Comparison of ENCODE assay signal across 14 cellular contexts in the genomic region with DNA sequence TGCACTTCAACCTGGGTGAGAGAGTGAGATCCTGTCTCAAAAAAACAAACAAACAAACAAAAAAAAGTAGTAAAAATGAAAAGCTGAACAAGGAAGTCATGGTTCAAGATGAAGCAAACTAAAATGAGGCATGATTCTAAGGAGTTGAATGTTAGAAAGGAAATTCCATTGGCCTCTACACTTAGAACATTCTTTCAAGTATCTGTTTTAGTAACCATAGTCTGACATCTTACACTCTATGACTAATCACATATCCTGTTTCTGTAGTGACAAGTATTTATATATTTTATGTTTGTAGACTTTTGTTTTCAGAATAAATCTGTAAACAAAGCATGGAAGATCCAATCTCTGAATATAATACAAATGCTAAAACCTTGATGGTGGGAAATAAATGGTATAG.
DNase-seq lines count a peak whose midpoint lies in the region; ATAC-seq, FAIRE-seq and TF ChIP-seq lines count a peak whose summit lies in the region.
"Had no signal": no experiment of that assay in that cellular context is flagged by ENCODE, and none has a peak within 500 bp of the region (broad histone marks: within the 10 kb centered on the region; RNA-seq: fewer than 3 reads in every experiment).

No MANE protein-coding gene starts in this region.

- H3K79me2 ChIP-seq in PC-3 (ENCODE audit: low read length) = no peaks in the 10 kb centered on the region
- H3K79me2 ChIP-seq in HepG2 (ENCODE audit: insufficient read depth, low read length) = no peaks in the 10 kb centered on the region

- in situ Hi-C loops in HepG2 (cut with HindIII; ENCODE audit: extremely low pct_ligation_motif_present, low pct_unique_long_range_greater_than_20kb) = no loop called here

- TF ChIP-seq EP300 in HepG2 (IDR thresholded peaks at IDR 0.05; ENCODE audit: low read depth in 2 of 2, low read length in 2 of 2) (no peak), HepG2 (CRISPR knock-in tag; IDR thresholded peaks at IDR 0.05; ENCODE audit: borderline replicate concordance) (no peak)

- no peaks in the 10 kb centered on the region for H3K27me3 ChIP-seq in PC-3 (ENCODE audit: low read length)
- no peaks in the 10 kb centered on the region for H3K27me3 ChIP-seq in HepG2 (ENCODE audit: control insufficient read depth in 1 of 2, insufficient read depth in 2 of 2, low read length in 2 of 2)
- H3K27me3 ChIP-seq: adrenal gland had no signal

- H3K9me2 ChIP-seq in PC-3 (replicated peaks; ENCODE audit: low read length) = no peaks in the 10 kb centered on the region

- H3K27ac ChIP-seq in PC-3 (ENCODE audit: low read length) (no peak overlapping the region), HepG2 (ENCODE audit: extremely low read length, insufficient read depth, low read length) (no peak overlapping the region)
- H3K27ac ChIP-seq: adrenal gland had no signal

- H3K9ac ChIP-seq in PC-3 (ENCODE audit: low read length) = no peak overlapping the region
- no peak overlapping the region for H3K9ac ChIP-seq in HepG2 (ENCODE audit: insufficient read depth, low read depth, low read length)

- ATAC-seq in GM21576 (IDR thresholded peaks at IDR 0.05; ENCODE audit: unreplicated experiment) = peak; percentile 60
- ATAC-seq in PC-3 = peak; percentile 42; the same call in 1 of the 2 replicates
- no peak for ATAC-seq in HepG2
- no peak for ATAC-seq in esophagus mucosa

- DNase-seq in AG08396 (ENCODE audit: low spot score) = peak; percentile 5
- peak; percentile 3 for DNase-seq in PC-3
- peak; percentile 6 for DNase-seq in fibroblast of the aortic adventitia (ENCODE audit: low read depth)
- no peak for DNase-seq in HepG2 (ENCODE audit: low spot score)
- DNase-seq in inferior parietal cortex (ENCODE audit: extremely low spot score) = no peak
- DNase-seq in middle frontal gyrus (ENCODE audit: extremely low spot score, low spot score) = no peak
- DNase-seq: activated CD8-positive, alpha-beta memory T cell treated with anti-CD3 and anti-CD28 coated beads for 24 hours; adrenal gland; erythroblast; GF-D8; nucleus accumbens; stimulated activated CD4-positive, alpha-beta T cell treated with anti-CD3 and anti-CD28 coated beads, Interleukin-2, amount 100 ng/mL, for 48 hours had no signal

- TF ChIP-seq CTCF in PC-3 (conservative IDR thresholded peaks at IDR 0.05; ENCODE audit: low read depth, low read length) (no peak), fibroblast of the aortic adventitia (IDR thresholded peaks at IDR 0.05; ENCODE audit: insufficient read depth, low read length) (no peak), HepG2 (CRISPR knock-in tag; IDR thresholded peaks at IDR 0.05) (no peak)

- no peak for FAIRE-seq in HepG2 (lab: Jason Lieb, UNC)

- H3K4me3 ChIP-seq in PC-3 (ENCODE audit: low read length) = no peak overlapping the region
- H3K4me3 ChIP-seq in fibroblast of the aortic adventitia (ENCODE audit: low read depth, low read length) = no peak overlapping the region
- H3K4me3 ChIP-seq in HepG2 (replicated peaks in 1 of 3; ENCODE audit: insufficient read depth in 1 of 3, low read depth in 2 of 3, low read length in 3 of 3) = no peak overlapping the region
- H3K4me3 ChIP-seq: adrenal gland had no signal

- BruUV-seq in PC-3 (replicated peaks; lab: Mats Ljungman, UMichigan) (no TSS peak), HepG2 (replicated peaks; lab: Mats Ljungman, UMichigan) (no TSS peak)

- H2AFZ ChIP-seq in PC-3 (ENCODE audit: low read length) (no peak overlapping the region), HepG2 (ENCODE audit: low read length) (no peak overlapping the region)

- no peak for TF ChIP-seq POLR2A in HepG2 (IDR thresholded peaks at IDR 0.05; ENCODE audit: insufficient read depth in 1 of 2, low read depth in 2 of 2, low read length in 2 of 2)

- CTCF ChIA-PET in PC-3 (lab: Charles Lee) = no interaction called here
- CTCF ChIA-PET in HepG2 (lab: Yijun Ruan, JAX; ENCODE audit: low intra/inter-chr PET ratio, low total read pairs) = no interaction called here

- no peaks in the 10 kb centered on the region for H4K20me1 ChIP-seq in PC-3 (ENCODE audit: low read length)
- no peaks in the 10 kb centered on the region for H4K20me1 ChIP-seq in HepG2 (ENCODE audit: insufficient read depth, low read length)

- TF ChIP-seq RAD21 in HepG2 (CRISPR knock-in tag; IDR thresholded peaks at IDR 0.05) = no peak

- intact Hi-C loops in PC-3 (cut with micrococcal nuclease) (no loop called here), HepG2 (cut with micrococcal nuclease; ENCODE audit: unreplicated experiment) (no loop called here)

- H3K9me3 ChIP-seq in PC-3 (ENCODE audit: low read length) = no peaks in the 10 kb centered on the region
- no peaks in the 10 kb centered on the region; the same call in 1 of the 2 replicates for H3K9me3 ChIP-seq in HepG2 (ENCODE audit: low read length)
- H3K9me3 ChIP-seq: adrenal gland had no signal

- H3K36me3 ChIP-seq in PC-3 (ENCODE audit: low read depth, low read length) (no peaks in the 10 kb centered on the region), HepG2 (replicated peaks in 1 of 2; ENCODE audit: control insufficient read depth in 1 of 2, insufficient read depth in 2 of 2, low read length in 2 of 2) (no peaks in the 10 kb centered on the region)
- H3K36me3 ChIP-seq: adrenal gland had no signal

- POLR2A ChIA-PET in PC-3 (lab: Charles Lee; ENCODE audit: unreplicated experiment) (no interaction called here), HepG2 (lab: Yijun Ruan, JAX) (no interaction called here)

- no peak overlapping the region for H3K4me2 ChIP-seq in PC-3 (ENCODE audit: low read length)
- no peak overlapping the region for H3K4me2 ChIP-seq in HepG2 (ENCODE audit: low read depth, low read length)

- H3F3A ChIP-seq in PC-3 (ENCODE audit: low read length, unreplicated experiment) = no peaks in the 10 kb centered on the region

- H3K4me1 ChIP-seq in PC-3 (ENCODE audit: insufficient read depth, low read length) = no peaks in the 10 kb centered on the region
- no peaks in the 10 kb centered on the region for H3K4me1 ChIP-seq in HepG2 (ENCODE audit: insufficient read depth, low read length)
- H3K4me1 ChIP-seq: adrenal gland had no signal

TF ChIP-seq in HepG2, 621 proteins besides CTCF, POLR2A, EP300 and RAD21:
- TF ChIP-seq, protein P1, sequence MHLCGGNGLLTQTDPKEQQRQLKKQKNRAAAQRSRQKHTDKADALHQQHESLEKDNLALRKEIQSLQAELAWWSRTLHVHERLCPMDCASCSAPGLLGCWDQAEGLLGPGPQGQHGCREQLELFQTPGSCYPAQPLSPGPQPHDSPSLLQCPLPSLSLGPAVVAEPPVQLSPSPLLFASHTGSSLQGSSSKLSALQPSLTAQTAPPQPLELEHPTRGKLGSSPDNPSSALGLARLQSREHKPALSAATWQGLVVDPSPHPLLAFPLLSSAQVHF (CRISPR knock-in tag; IDR thresholded peaks at IDR 0.05) = no peak
- no peak for TF ChIP-seq ZNF484 (CRISPR knock-in tag; IDR thresholded peaks at IDR 0.05; ENCODE audit: borderline replicate concordance, low read depth)

Comparison
In these comparisons a context has a peak if more than half of its experiments do, and no peak if none do; other contexts are left out.
1. DNase-seq: peak in AG08396 (single experiment), PC-3 (single experiment) and fibroblast of the aortic adventitia (single experiment); none in HepG2 (single experiment), inferior parietal cortex (single experiment) and middle frontal gyrus (single experiment).
2. ATAC-seq: peak in GM21576 (single experiment) and PC-3 (single experiment); none in HepG2 (single experiment) and esophagus mucosa (single experiment).